8 cellular contexts compared by ENCODE assay signal in genomic region chr11:112227002-112227401, GRCh38. TPM values are rescaled to one million over a fixed set of nuclear protein-coding genes. Genes with fewer than 3 reads are reported as not detected.
DNase-seq lines count a peak whose midpoint lies in the region; ATAC-seq, FAIRE-seq and TF ChIP-seq lines count a peak whose summit lies in the region.

No MANE protein-coding gene starts in this region.

- 8% methylated on average over 12 of the region's 12 CpGs for WGBS in A549 (ENCODE audit: missing lambda C conversion rate)

- H3K36me3 Mint-ChIP-seq in activated CD4-positive, alpha-beta memory T cell treated with anti-CD3 and anti-CD28 coated beads, Interleukin-2, amount 10 ng/mL, durations not matched to agents 7 days and 5 days (ENCODE audit: low read depth): peaks cover 35% of the 10 kb centered on the region

- TF ChIP-seq POLR2A in A549 (IDR thresholded peaks at IDR 0.05; ENCODE audit: low read length): no peak

- H3K27ac Mint-ChIP-seq in activated CD4-positive, alpha-beta memory T cell treated with anti-CD3 and anti-CD28 coated beads, Interleukin-2, amount 10 ng/mL, durations not matched to agents 7 days and 5 days: peak overlapping the region; percentile 90

- no peaks in the 10 kb centered on the region for H3K9me3 Mint-ChIP-seq in activated CD4-positive, alpha-beta memory T cell treated with anti-CD3 and anti-CD28 coated beads, Interleukin-2, amount 10 ng/mL, durations not matched to agents 7 days and 5 days

- no peaks in the 10 kb centered on the region for H3K9me3 ChIP-seq in A549

- CTCF ChIA-PET in A549 (lab: Yijun Ruan, JAX): interaction anchor here (0.6 to 14.6 kb wide), 2 partner anchors 55 to 63 kb away, joined by 4 to 247 read pairs; partner anchors contain the start of gene IL18
- CTCF ChIA-PET in activated CD4-positive, alpha-beta memory T cell treated with anti-CD3 and anti-CD28 coated beads, Interleukin-2, amount 10 ng/mL, durations not matched to agents 7 days and 5 days (lab: Charles Lee): interaction anchor here (0.7 to 1.9 kb wide), 3 partner anchors 53 to 1534 kb away, joined by 3 to 22 read pairs (median 9); no protein-coding TSS in a partner anchor

- peaks cover 16% of the 10 kb centered on the region for H3K4me1 ChIP-seq in A549

- peak overlapping the region; percentile 97 for H3K4me2 ChIP-seq in A549

- DNase-seq in A549 (ENCODE audit: low read depth in 1 of 2, low spot score in 1 of 2): peak; percentile 13 to 21
- DNase-seq in GM20000 (ENCODE audit: low spot score): peak; percentile 25
- no peak for DNase-seq in activated CD4-positive, alpha-beta memory T cell treated with anti-CD3 and anti-CD28 coated beads, Interleukin-2, amount 10 ng/mL, durations not matched to agents 7 days and 5 days
- DNase-seq in germinal center (ENCODE audit: low spot score): peak; percentile 5
- DNase-seq in renal cortical epithelial cell (ENCODE audit: low read depth): peak; percentile 20

- POLR2A ChIA-PET in A549 (lab: Yijun Ruan, JAX): interaction anchor here (0.5 to 1.0 kb wide), 3 partner anchors 25 to 1088 kb away, joined by 3 to 4 read pairs (median 3); partner anchors contain the start of genes SDHD, TIMM8B and TTC12
- POLR2A ChIA-PET in activated CD4-positive, alpha-beta memory T cell treated with anti-CD3 and anti-CD28 coated beads, Interleukin-2, amount 10 ng/mL, durations not matched to agents 7 days and 5 days (lab: Charles Lee): interaction anchor here (0.6 to 2.0 kb wide), 11 partner anchors 10 to 481 kb away, joined by 3 to 19 read pairs (median 3); no protein-coding TSS in a partner anchor

- peak overlapping the region; percentile 80 for H3K4me3 ChIP-seq in A549

- peak overlapping the region; percentile 80 for H3K4me3 Mint-ChIP-seq in activated CD4-positive, alpha-beta memory T cell treated with anti-CD3 and anti-CD28 coated beads, Interleukin-2, amount 10 ng/mL, durations not matched to agents 7 days and 5 days

- H3K27ac ChIP-seq in A549: peak overlapping the region; percentile 99 to 100

- H3K4me1 Mint-ChIP-seq in activated CD4-positive, alpha-beta memory T cell treated with anti-CD3 and anti-CD28 coated beads, Interleukin-2, amount 10 ng/mL, durations not matched to agents 7 days and 5 days: peaks cover 30% of the 10 kb centered on the region

- H3K27me3 Mint-ChIP-seq in activated CD4-positive, alpha-beta memory T cell treated with anti-CD3 and anti-CD28 coated beads, Interleukin-2, amount 10 ng/mL, durations not matched to agents 7 days and 5 days: no peaks in the 10 kb centered on the region

- no peak for FAIRE-seq in A549 (lab: Jason Lieb, UNC)

- peak; percentile 23 to 31; a peak in 4 of 6 replicates for ATAC-seq in A549
- ATAC-seq in GM18520 (IDR thresholded peaks at IDR 0.05; ENCODE audit: unreplicated experiment): no peak
- ATAC-seq in HG02759 (IDR thresholded peaks at IDR 0.05; ENCODE audit: unreplicated experiment): no peak
- ATAC-seq in GM19324 (IDR thresholded peaks at IDR 0.05; ENCODE audit: low FRiP score, unreplicated experiment): no peak

- TF ChIP-seq RAD21 in A549 (conservative IDR thresholded peaks at IDR 0.05 in 1 of 2, IDR thresholded peaks at IDR 0.05 in 1 of 2): no peak

- TF ChIP-seq EP300 in A549 (IDR thresholded peaks at IDR 0.05): no peak

- TF ChIP-seq CTCF in A549 (IDR thresholded peaks at IDR 0.05) (no peak), GM20000 (IDR thresholded peaks at IDR 0.05; ENCODE audit: extremely low read depth, missing control alignments) (no peak)

TF ChIP-seq in A549, 52 proteins besides CTCF, POLR2A, EP300 and RAD21:
- no peak for TF ChIP-seq E2F6 (IDR thresholded peaks at IDR 0.05; ENCODE audit: borderline replicate concordance, low read depth)

RNA-seq across cellular contexts. Expression of gene PTS, which starts 0.8 kb away (rescaled TPM):
- polyA plus RNA-seq in A549 (2011; rRNA removed) (34.0 and 48.5 TPM in 2 replicates), A549 (2017; fragmentation: RNase III; extraction: RNeasy Plus Mini Kit Qiagen cat#74134 plus additional on column Dnase treatment) (33.6 to 34.4 TPM (median 33.9 TPM) in 3 replicates)
- 25.1 and 32.3 TPM in 2 replicates for polyA plus RNA-seq in A549 (2012; cell fraction: cytosol; rRNA removed)
- 11.3 and 20.6 TPM in 2 replicates for polyA plus RNA-seq in A549 (2012; cell fraction: nucleus; rRNA removed)
- 7.6 and 10.5 TPM in 2 replicates for polyA minus RNA-seq in A549 (2011; rRNA and poly(A)+ RNA removed)
- 10 to 100 TPM; 20.5 to 22.9 TPM for total RNA-seq in activated CD4-positive, alpha-beta memory T cell treated with anti-CD3 and anti-CD28 coated beads, Interleukin-2, amount 10 ng/mL, durations not matched to agents 7 days and 5 days
- total RNA-seq in renal cortical epithelial cell: 43.5 and 56.8 TPM in 2 replicates

RNA-seq across cellular contexts. Expression of gene PLET1, which starts 33.7 kb away (rescaled TPM):
- not detected in 2 replicates for polyA plus RNA-seq in A549 (2011; rRNA removed)
- polyA plus RNA-seq in A549 (2012; cell fraction: cytosol; rRNA removed): not detected in 2 replicates
- polyA plus RNA-seq in A549 (2012; cell fraction: nucleus; rRNA removed): not detected in 2 replicates
- not detected in 3 replicates for polyA plus RNA-seq in A549 (2017; fragmentation: RNase III; extraction: RNeasy Plus Mini Kit Qiagen cat#74134 plus additional on column Dnase treatment)
- polyA minus RNA-seq in A549 (2011; rRNA and poly(A)+ RNA removed): 0.17 TPM in 1 of 2 replicates, not detected in the other
- not detected for total RNA-seq in activated CD4-positive, alpha-beta memory T cell treated with anti-CD3 and anti-CD28 coated beads, Interleukin-2, amount 10 ng/mL, durations not matched to agents 7 days and 5 days
- total RNA-seq in renal cortical epithelial cell: not detected in 2 replicates

RNA-seq across cellular contexts. Expression of gene BCO2, which starts 51.7 kb away (rescaled TPM):
- polyA plus RNA-seq in A549 (2011; rRNA removed): 1.9 and 2.1 TPM in 2 replicates
- 0.25 and 0.28 TPM in 2 replicates for polyA plus RNA-seq in A549 (2012; cell fraction: cytosol; rRNA removed)
- polyA plus RNA-seq in A549 (2012; cell fraction: nucleus; rRNA removed): 0.47 and 0.49 TPM in 2 replicates
- polyA plus RNA-seq in A549 (2017; fragmentation: RNase III; extraction: RNeasy Plus Mini Kit Qiagen cat#74134 plus additional on column Dnase treatment): 0.79 to 1.8 TPM (median 1.3 TPM) in 3 replicates
- 0.58 and 0.63 TPM in 2 replicates for polyA minus RNA-seq in A549 (2011; rRNA and poly(A)+ RNA removed)
- total RNA-seq in activated CD4-positive, alpha-beta memory T cell treated with anti-CD3 and anti-CD28 coated beads, Interleukin-2, amount 10 ng/mL, durations not matched to agents 7 days and 5 days: 1 to 10 TPM; 1.0 to 1.4 TPM
- 0.75 TPM in 1 of 2 replicates, not detected in the other for total RNA-seq in renal cortical epithelial cell

RNA-seq across cellular contexts. Expression of gene TEX12, which starts 59.8 kb away (rescaled TPM):
- not detected in 2 replicates for polyA plus RNA-seq in A549 (2011; rRNA removed)
- polyA plus RNA-seq in A549 (2012; cell fraction: cytosol; rRNA removed): not detected in 2 replicates
- polyA plus RNA-seq in A549 (2012; cell fraction: nucleus; rRNA removed): not detected in 2 replicates
- not detected in 3 replicates for polyA plus RNA-seq in A549 (2017; fragmentation: RNase III; extraction: RNeasy Plus Mini Kit Qiagen cat#74134 plus additional on column Dnase treatment)
- polyA minus RNA-seq in A549 (2011; rRNA and poly(A)+ RNA removed): not detected in 2 replicates
- under 1 TPM in 1 of 2 experiments, not detected in 1; 0.30 TPM for total RNA-seq in activated CD4-positive, alpha-beta memory T cell treated with anti-CD3 and anti-CD28 coated beads, Interleukin-2, amount 10 ng/mL, durations not matched to agents 7 days and 5 days
- total RNA-seq in renal cortical epithelial cell: not detected in 2 replicates

Comparison
In these comparisons a context has a peak if more than half of its experiments do, and no peak if none do; other contexts are left out.
1. ATAC-seq: peak in A549 (2 of 2); none in GM18520 (single experiment), HG02759 (single experiment) and GM19324 (single experiment).